ENCODE assay signal across 10 cellular contexts in the genomic region with DNA sequence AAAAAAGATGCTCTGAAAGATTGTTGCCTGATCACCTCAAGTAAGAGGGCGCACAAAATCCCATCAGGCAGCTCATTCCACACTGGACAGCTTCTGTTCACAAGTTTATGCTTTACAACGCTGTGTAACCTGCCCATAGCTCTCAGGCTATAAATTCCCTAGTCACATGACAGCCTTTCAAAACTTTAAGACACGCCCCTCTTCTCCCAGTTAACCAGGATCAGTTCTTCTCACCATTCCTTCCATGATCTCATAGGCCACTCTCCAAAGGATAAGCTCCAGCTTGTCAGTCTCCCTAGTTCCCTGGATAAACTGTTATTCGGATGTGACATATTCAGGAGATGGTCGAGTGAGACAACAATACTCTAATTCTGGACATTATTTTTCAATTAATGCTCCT. TPM values are rescaled to one million over a fixed set of nuclear protein-coding genes. Genes with fewer than 3 reads are reported as not detected.
A peak's percentile ranks its signal among the peaks of the same experiment; 100 is the strongest.
DNase-seq lines count a peak whose midpoint lies in the region; ATAC-seq and TF ChIP-seq lines count a peak whose summit lies in the region.
"Had no signal": no experiment of that assay in that cellular context is flagged by ENCODE, and none has a peak within 500 bp of the region (broad histone marks: within the 10 kb centered on the region; RNA-seq: fewer than 3 reads in every experiment).

No MANE protein-coding gene starts in this region.

- no peak overlapping the region for H3K18ac ChIP-seq in mesendoderm (ENCODE audit: low read length)
- no peak overlapping the region for H3K18ac ChIP-seq in neuronal stem cell (ENCODE audit: low read length)
- no peak overlapping the region for H3K18ac ChIP-seq in H9 (ENCODE audit: insufficient read length, low read depth, low read length)

- no peak overlapping the region for H3K4me3 Mint-ChIP-seq in CD14-positive monocyte
- no peak overlapping the region for H3K4me3 Mint-ChIP-seq in H9
- H3K4me3 Mint-ChIP-seq: neural crest cell had no signal

- H3K14ac ChIP-seq in neuronal stem cell (ENCODE audit: low read length) (no peak overlapping the region), H9 (ENCODE audit: insufficient read depth, low read length) (no peak overlapping the region)

- TF ChIP-seq CTCF in CD14-positive monocyte (IDR thresholded peaks at IDR 0.05) (no peak), LNCaP clone FGC (IDR thresholded peaks at IDR 0.05; ENCODE audit: control insufficient read depth, extremely low read depth, insufficient read depth) (no peak), choroid plexus epithelial cell (conservative IDR thresholded peaks at IDR 0.05; ENCODE audit: low read depth, low read length) (no peak), H9 (conservative IDR thresholded peaks at IDR 0.05) (no peak)

- H3K79me1 ChIP-seq in mesendoderm (ENCODE audit: low read length) (peaks cover 1% of the 10 kb centered on the region), neuronal stem cell (ENCODE audit: low read depth, low read length) (peaks cover 4% of the 10 kb centered on the region), H9 (ENCODE audit: insufficient read depth, low read depth, low read length, poor library complexity, severe bottlenecking) (no peaks in the 10 kb centered on the region)

- H3K23ac ChIP-seq in mesendoderm (ENCODE audit: low read length) (no peak overlapping the region), neuronal stem cell (ENCODE audit: low read depth, low read length, poor library complexity) (no peak overlapping the region), H9 (ENCODE audit: insufficient read length, low read depth, low read length) (no peak overlapping the region)

- H4K91ac ChIP-seq in neuronal stem cell (ENCODE audit: low read depth, low read length, poor library complexity) (no peak overlapping the region), H9 (ENCODE audit: insufficient read length, low read depth, low read length) (no peak overlapping the region)

- H3K56ac ChIP-seq in mesendoderm (ENCODE audit: low read length) (no peak overlapping the region), H9 (ENCODE audit: insufficient read length, low read depth, low read length) (no peak overlapping the region)

- H3K79me2 ChIP-seq in mesendoderm (ENCODE audit: control insufficient read depth, insufficient read depth, low read length) (peaks cover 91% of the 10 kb centered on the region), H9 (ENCODE audit: insufficient read depth, low read length) (peaks cover 82% of the 10 kb centered on the region)

- no peak overlapping the region for H3K27ac ChIP-seq in mesendoderm (ENCODE audit: low read depth, low read length)
- H3K27ac ChIP-seq in neuronal stem cell (replicated peaks; ENCODE audit: low read length) = no peak overlapping the region
- no peak overlapping the region for H3K27ac ChIP-seq in H9 (ENCODE audit: insufficient read length, low read depth, low read length)

- H2BK20ac ChIP-seq in H9 (ENCODE audit: low read depth, low read length, poor library complexity, severe bottlenecking) = no peak overlapping the region

- H3K4me3 ChIP-seq in LNCaP clone FGC (ENCODE audit: low read depth, low read length) (no peak overlapping the region), choroid plexus epithelial cell (ENCODE audit: low read depth, low read length) (no peak overlapping the region), mesendoderm (ENCODE audit: low read length) (no peak overlapping the region), neuronal stem cell (ENCODE audit: low read length in 2 of 2) (no peak overlapping the region)
- H3K4me3 ChIP-seq: Peyer's patch had no signal

- H4K5ac ChIP-seq in mesendoderm (ENCODE audit: low read length) (no peak overlapping the region), H9 (ENCODE audit: insufficient read length, low read depth, low read length) (no peak overlapping the region)

- DNase-seq in CD14-positive monocyte (ENCODE audit: low spot score) (no peak), LNCaP clone FGC (ENCODE audit: low read depth) (peak; percentile 40), choroid plexus epithelial cell (ENCODE audit: low read depth) (peak; percentile 53), mesendoderm (peak; percentile 83), neuronal stem cell (ENCODE audit: low spot score) (no peak), H9 (no peak)
- DNase-seq: Peyer's patch had no signal

- H4K20me1 ChIP-seq in H9 (ENCODE audit: control insufficient read depth, insufficient read depth, insufficient read length) = no peaks in the 10 kb centered on the region

- H3K9me3 Mint-ChIP-seq in CD14-positive monocyte = no peaks in the 10 kb centered on the region
- H3K9me3 Mint-ChIP-seq in H9 = no peaks in the 10 kb centered on the region
- H3K9me3 Mint-ChIP-seq: neural crest cell had no signal

- H2BK120ac ChIP-seq in mesendoderm (ENCODE audit: low read depth, low read length) (no peak overlapping the region), neuronal stem cell (ENCODE audit: low read depth, low read length) (no peak overlapping the region), H9 (ENCODE audit: low read depth, low read length, poor library complexity, severe bottlenecking) (no peak overlapping the region)

- intact Hi-C loops in CD14-positive monocyte (cut with micrococcal nuclease) = no loop called here

- H2BK5ac ChIP-seq in mesendoderm (ENCODE audit: low read length) (no peak overlapping the region), neuronal stem cell (ENCODE audit: low read length) (no peak overlapping the region), H9 (ENCODE audit: insufficient read length, low read length) (no peak overlapping the region)

- no peaks in the 10 kb centered on the region for H3K23me2 ChIP-seq in H9 (ENCODE audit: insufficient read length, low read depth, low read length, poor library complexity, severe bottlenecking)

- H3K27me3 ChIP-seq in mesendoderm (ENCODE audit: insufficient read depth, low read length, poor library complexity) = no peaks in the 10 kb centered on the region
- no peaks in the 10 kb centered on the region for H3K27me3 ChIP-seq in neuronal stem cell (ENCODE audit: control insufficient read depth in 3 of 3, insufficient read depth in 3 of 3, low read depth in 1 of 3, low read length in 3 of 3)
- H3K27me3 ChIP-seq in H9 (ENCODE audit: insufficient read depth, low read length) = no peaks in the 10 kb centered on the region
- H3K27me3 ChIP-seq: Peyer's patch had no signal

- H3K27ac Mint-ChIP-seq in CD14-positive monocyte (peak overlapping the region in 4 of 7 donors; percentile 16 to 60 (median 38)), H9 (peak overlapping the region in 1 of 3 experiments; percentile 53; a peak in 1 of 7 replicates)

- no peak overlapping the region for H2BK12ac ChIP-seq in neuronal stem cell (ENCODE audit: low read length)
- H2BK12ac ChIP-seq in H9 (ENCODE audit: insufficient read length, low read depth, low read length) = no peak overlapping the region

- H3K9me3 ChIP-seq in neuronal stem cell (replicated peaks in 1 of 2; ENCODE audit: control insufficient read depth in 2 of 2, insufficient read depth in 1 of 2, low read depth in 1 of 2, low read length in 2 of 2) (no peaks in the 10 kb centered on the region), H9 (ENCODE audit: control insufficient read depth, low read depth, low read length) (no peaks in the 10 kb centered on the region)
- H3K9me3 ChIP-seq: Peyer's patch had no signal

- WGBS in mesendoderm (ENCODE audit: extremely low coverage, insufficient coverage, low lambda C conversion rate) = no CpG with 5 or more reads among the region's 5 CpGs
- no CpG with 5 or more reads among the region's 5 CpGs for WGBS in neuronal stem cell (ENCODE audit: extremely low coverage in 2 of 2, insufficient read length in 2 of 2, insufficient replicate concordance in 1 of 2), 2 donors
- no CpG with 5 or more reads among the region's 5 CpGs for WGBS in H9 (ENCODE audit: extremely low coverage, insufficient read length, low lambda C conversion rate)

- H3K4me1 ChIP-seq in mesendoderm (ENCODE audit: control insufficient read depth, low read depth, low read length) (peaks cover 3% of the 10 kb centered on the region), neuronal stem cell (ENCODE audit: control insufficient read depth in 2 of 2, insufficient read depth in 1 of 2, low read depth in 1 of 2, low read length in 2 of 2) (peaks cover 2 to 3% of the 10 kb centered on the region in 2 donors), H9 (ENCODE audit: insufficient read depth, low read length) (peaks cover 5% of the 10 kb centered on the region; the same call in 1 of the 2 replicates)

- no peak for ATAC-seq in HG03460 (IDR thresholded peaks at IDR 0.05; ENCODE audit: unreplicated experiment)
- no peak for ATAC-seq in HG03196 (IDR thresholded peaks at IDR 0.05; ENCODE audit: unreplicated experiment)

- H3K36me3 Mint-ChIP-seq in CD14-positive monocyte (peaks cover 15 to 23% of the 10 kb centered on the region in 2 donors), H9 (ENCODE audit: insufficient read depth in 1 of 3, low read depth in 3 of 3) (peaks cover 11 to 68% (median 57%) of the 10 kb centered on the region in 3 experiments; a peak in 6 of 7 replicates)

- H4K8ac ChIP-seq in mesendoderm (ENCODE audit: low read depth, low read length) (no peak overlapping the region), neuronal stem cell (ENCODE audit: low read depth, low read length) (no peak overlapping the region), H9 (replicated peaks; ENCODE audit: insufficient read length, low read depth, low read length) (no peak overlapping the region)

- H2AK5ac ChIP-seq in mesendoderm (ENCODE audit: low read length) (no peak overlapping the region), neuronal stem cell (ENCODE audit: low read depth, low read length) (no peak overlapping the region), H9 (ENCODE audit: insufficient read length, low read length) (no peak overlapping the region)

- H2BK15ac ChIP-seq in mesendoderm (replicated peaks; ENCODE audit: low read depth) (no peak overlapping the region), neuronal stem cell (ENCODE audit: low read length) (no peak overlapping the region), H9 (ENCODE audit: low read depth, low read length) (no peak overlapping the region)

- H3T11ph ChIP-seq in H9 (ENCODE audit: low read length) = no peak overlapping the region

- H3K4me1 Mint-ChIP-seq in CD14-positive monocyte (peaks cover 33% of the 10 kb centered on the region), H9 (peaks cover 58 to 66% of the 10 kb centered on the region in 2 experiments)

- H3K4ac ChIP-seq in mesendoderm (ENCODE audit: low read depth, low read length) (no peak overlapping the region), neuronal stem cell (ENCODE audit: low read length) (no peak overlapping the region), H9 (ENCODE audit: low read depth, low read length) (no peak overlapping the region)

- H3K27me3 Mint-ChIP-seq in CD14-positive monocyte (ENCODE audit: low read depth in 3 of 3) (no peaks in the 10 kb centered on the region), H9 (ENCODE audit: low read depth) (no peaks in the 10 kb centered on the region)

- no peak overlapping the region for H3K9ac ChIP-seq in mesendoderm (ENCODE audit: low read length)
- no peak overlapping the region for H3K9ac ChIP-seq in neuronal stem cell (ENCODE audit: low read depth, low read length, poor library complexity)
- no peak overlapping the region for H3K9ac ChIP-seq in H9 (ENCODE audit: extremely low read depth, insufficient read length, low read length)

- no peak overlapping the region for H2AFZ ChIP-seq in neuronal stem cell (ENCODE audit: low read length)
- H2AFZ ChIP-seq in H9 (ENCODE audit: low read length) = no peak overlapping the region

- H3K36me3 ChIP-seq in mesendoderm (ENCODE audit: control insufficient read depth, insufficient read depth, low read length) (peaks cover 4% of the 10 kb centered on the region), neuronal stem cell (replicated peaks in 1 of 2; ENCODE audit: control insufficient read depth in 2 of 2, insufficient read depth in 2 of 2, low read length in 2 of 2) (peaks cover 8 to 93% of the 10 kb centered on the region in 2 donors)

- no peak overlapping the region for H3K4me2 ChIP-seq in mesendoderm (ENCODE audit: low read length)
- no peak overlapping the region for H3K4me2 ChIP-seq in neuronal stem cell (ENCODE audit: insufficient read depth, low read length, poor library complexity, severe bottlenecking)
- no peak overlapping the region for H3K4me2 ChIP-seq in H9 (ENCODE audit: insufficient read depth, insufficient read length, low read length)

RNA-seq across cellular contexts. Expression of a gene that starts 15.0 kb away (rescaled TPM):
- polyA plus RNA-seq in CD14-positive monocyte = 1 to 10 TPM; 1.4 to 3.3 TPM
- 118 TPM for polyA plus RNA-seq in mesendoderm (2013, experiment 1 of 2)
- 114 TPM for polyA plus RNA-seq in mesendoderm (2013, experiment 2 of 2)
- polyA plus RNA-seq in neuronal stem cell (2013, experiment 1 of 2) = 96.1 TPM
- 95.9 TPM for polyA plus RNA-seq in neuronal stem cell (2013, experiment 2 of 2)
- total RNA-seq in H9 (2021) = 143 and 144 TPM in 2 replicates

RNA-seq across cellular contexts. Expression of a gene that starts 42.1 kb away (rescaled TPM):
- polyA plus RNA-seq in CD14-positive monocyte = 10 to 100 TPM; 50.9 to 55.1 TPM
- polyA plus RNA-seq in mesendoderm (2013, experiment 1 of 2) = 77.5 TPM
- polyA plus RNA-seq in mesendoderm (2013, experiment 2 of 2) = 81.0 TPM
- 61.4 TPM for polyA plus RNA-seq in neuronal stem cell (2013, experiment 1 of 2)
- polyA plus RNA-seq in neuronal stem cell (2013, experiment 2 of 2) = 64.6 TPM
- total RNA-seq in H9 (2021) = 64.0 TPM in 2 replicates

RNA-seq across cellular contexts. Expression of a gene that starts 42.4 kb away (rescaled TPM):
- polyA plus RNA-seq in CD14-positive monocyte = 1 to 10 TPM; 1.9 TPM
- polyA plus RNA-seq in mesendoderm (2013, experiment 1 of 2) = 4.0 TPM
- 4.3 TPM for polyA plus RNA-seq in mesendoderm (2013, experiment 2 of 2)
- 2.6 TPM for polyA plus RNA-seq in neuronal stem cell (2013, experiment 1 of 2)
- polyA plus RNA-seq in neuronal stem cell (2013, experiment 2 of 2) = 2.5 TPM
- 8.8 and 9.0 TPM in 2 replicates for total RNA-seq in H9 (2021)

Comparison
In these comparisons a context has a peak if more than half of its experiments do, and no peak if none do; other contexts are left out.
1. DNase-seq: peak in LNCaP clone FGC (single experiment), choroid plexus epithelial cell (single experiment) and mesendoderm (single experiment); none in CD14-positive monocyte (single experiment), neuronal stem cell (single experiment) and H9 (single experiment).